In genomic region chr10:128714240-128714639, GRCh38 we compare ENCODE assay signal across 26 cellular contexts.
"Had no signal": no experiment of that assay in that cellular context is flagged by ENCODE, and none has a peak within 500 bp of the region (broad histone marks: within the 10 kb centered on the region; RNA-seq: fewer than 3 reads in every experiment).

No MANE protein-coding gene starts in this region.

- H3K4me2 ChIP-seq: hepatocyte had no signal

- H3K9me3 Mint-ChIP-seq: stimulated activated memory B cell treated with anti-CD40 and anti-IgM and Interleukin-4, amounts not matched to agents 10 μg/mL and 1 μg/mL and 100 μg/mL, for 72 hours had no signal

- DNase-seq: cerebellar nuclear complex; cortex of kidney; effector memory CD8-positive, alpha-beta T cell; foreskin keratinocyte; heart left ventricle; left colon; left ventricle myocardium superior; lower lobe of right lung; naive thymus-derived CD8-positive, alpha-beta T cell; sigmoid colon; spleen; stimulated activated CD4-positive, alpha-beta T cell treated with anti-CD3 and anti-CD28 coated beads, Interleukin-4, amount 100 ng/mL, for 4 hours; stimulated activated naive CD8-positive, alpha-beta T cell treated with anti-CD3 and anti-CD28 coated beads, Interleukin-15, Interleukin-2, amounts not matched to agents 100 U/mL and 50 U/mL, for 24 hours; substantia nigra; upper lobe of right lung had no signal

- H3K9ac ChIP-seq: parathyroid adenoma had no signal

- H3K27me3 Mint-ChIP-seq: effector memory CD8-positive, alpha-beta T cell; stimulated activated memory B cell treated with anti-CD40 and anti-IgM and Interleukin-4, amounts not matched to agents 10 μg/mL and 1 μg/mL and 100 μg/mL, for 72 hours had no signal

- ATAC-seq: effector memory CD8-positive, alpha-beta T cell; esophagus mucosa; foreskin keratinocyte; gastroesophageal sphincter; heart left ventricle; left colon; left ventricle myocardium superior; lower lobe of right lung; naive thymus-derived CD8-positive, alpha-beta T cell; stimulated activated memory B cell treated with anti-CD40 and anti-IgM and Interleukin-4, amounts not matched to agents 10 μg/mL and 1 μg/mL and 100 μg/mL, for 72 hours; stimulated activated naive CD8-positive, alpha-beta T cell treated with anti-CD3 and anti-CD28 coated beads, Interleukin-15, Interleukin-2, amounts not matched to agents 100 U/mL and 50 U/mL, for 24 hours; upper lobe of right lung had no signal

- H3K27ac ChIP-seq: epithelial cell of prostate, foreskin keratinocyte, heart left ventricle, hepatocyte, lower lobe of right lung, neutrophil, parathyroid adenoma, sigmoid colon, spleen, thoracic aorta, tibial nerve, upper lobe of right lung, vagina had no signal

- H3K4me3 Mint-ChIP-seq: effector memory CD8-positive, alpha-beta T cell; naive thymus-derived CD8-positive, alpha-beta T cell; stimulated activated memory B cell treated with anti-CD40 and anti-IgM and Interleukin-4, amounts not matched to agents 10 μg/mL and 1 μg/mL and 100 μg/mL, for 72 hours had no signal

- H3K79me2 ChIP-seq: hepatocyte, parathyroid adenoma had no signal

- H3K4me3 ChIP-seq: gastroesophageal sphincter, heart left ventricle, hepatocyte, lower lobe of right lung, sigmoid colon, spleen, thoracic aorta, tibial nerve, upper lobe of right lung, vagina had no signal

- H3K27me3 ChIP-seq: foreskin keratinocyte, hepatocyte, tibial nerve, vagina had no signal

- H3K4me1 Mint-ChIP-seq: stimulated activated memory B cell treated with anti-CD40 and anti-IgM and Interleukin-4, amounts not matched to agents 10 μg/mL and 1 μg/mL and 100 μg/mL, for 72 hours had no signal

- H3K9me3 ChIP-seq: gastroesophageal sphincter, heart left ventricle, lower lobe of right lung, neutrophil, sigmoid colon, spleen, thoracic aorta, tibial nerve, upper lobe of right lung, vagina had no signal

- H2AFZ ChIP-seq: hepatocyte, parathyroid adenoma had no signal

- H3K4me1 ChIP-seq: foreskin keratinocyte, gastroesophageal sphincter, lower lobe of right lung, parathyroid adenoma, sigmoid colon, spleen, tibial nerve, upper lobe of right lung had no signal

- H3K27ac Mint-ChIP-seq: effector memory CD8-positive, alpha-beta T cell; naive thymus-derived CD8-positive, alpha-beta T cell; progenitor cell of endocrine pancreas; stimulated activated memory B cell treated with anti-CD40 and anti-IgM and Interleukin-4, amounts not matched to agents 10 μg/mL and 1 μg/mL and 100 μg/mL, for 72 hours had no signal

- H3K36me3 Mint-ChIP-seq: naive thymus-derived CD8-positive, alpha-beta T cell; stimulated activated memory B cell treated with anti-CD40 and anti-IgM and Interleukin-4, amounts not matched to agents 10 μg/mL and 1 μg/mL and 100 μg/mL, for 72 hours had no signal

- H3K36me3 ChIP-seq: gastroesophageal sphincter, heart left ventricle, lower lobe of right lung, neutrophil, sigmoid colon, spleen, thoracic aorta, tibial nerve, upper lobe of right lung, vagina had no signal
